In genomic region chr19:48359123-48359522, GRCh38 we compare ENCODE assay signal across 11 cellular contexts. TPM values are rescaled to one million over a fixed set of nuclear protein-coding genes. Genes with fewer than 3 reads are reported as not detected.
"Had no signal": no experiment of that assay in that cellular context is flagged by ENCODE, and none has a peak within 500 bp of the region (broad histone marks: within the 10 kb centered on the region; RNA-seq: fewer than 3 reads in every experiment).

No MANE protein-coding gene starts in this region.

- H3K4me3 ChIP-seq: GM23248, GM23338, HAP-1 had no signal

- H3K4me3 Mint-ChIP-seq: GM23338, H9, HFFc6 had no signal

- DNase-seq: GM23248, GOT3, H7, H9, HCEC 1CT, HFFc6 had no signal

- H3K9me3 Mint-ChIP-seq: GM23338, H9, HFFc6 had no signal

- H3K27ac ChIP-seq: GM23248 had no signal

- ATAC-seq: GM23338, HCT116 had no signal

- H3K36me3 ChIP-seq: HAP-1 had no signal

- H3K9me3 ChIP-seq: HAP-1 had no signal

- H3K27ac Mint-ChIP-seq: GM23338, HFFc6 had no signal

RNA-seq across cellular contexts. Expression of gene SYNGR4, which starts 5.0 kb away (rescaled TPM):
- total RNA-seq: GM23248, GM23338, H1, H7, HFFc6 had no signal

RNA-seq across cellular contexts. Expression of gene GRIN2D, which starts 34.3 kb away (rescaled TPM):
- total RNA-seq: H4 had no signal
